ENCODE assay signal across 14 cellular contexts in genomic region chr17:64154321-64155089, GRCh38. TPM values are rescaled to one million over a fixed set of nuclear protein-coding genes. Genes with fewer than 3 reads are reported as not detected.
A peak's percentile ranks its signal among the peaks of the same experiment; 100 is the strongest.
DNase-seq lines count a peak whose midpoint lies in the region; ATAC-seq and TF ChIP-seq lines count a peak whose summit lies in the region.
"Had no signal": no experiment of that assay in that cellular context is flagged by ENCODE, and none has a peak within 500 bp of the region (broad histone marks: within the 10 kb centered on the region; RNA-seq: fewer than 3 reads in every experiment).

No MANE protein-coding gene starts in this region.

- intact Hi-C loops in left ventricle myocardium inferior (cut with micrococcal nuclease), result no loop called here
- intact Hi-C loops in Right ventricle myocardium superior (cut with DNase I), result no loop called here
- intact Hi-C loops in dorsolateral prefrontal cortex (cut with DNase I), result loop anchor here in 1 of 2 donors (5.0 kb wide), 1 partner anchor 48 kb away; no protein-coding TSS in a partner anchor
- intact Hi-C loops in vagina (cut with DNase I), result no loop called here

- no peaks in the 10 kb centered on the region for H3K79me2 ChIP-seq in neural progenitor cell (ENCODE audit: low read depth)

- H3K4me3 Mint-ChIP-seq in neural progenitor cell, result no peak overlapping the region
- H3K4me3 Mint-ChIP-seq in effector memory CD8-positive, alpha-beta T cell, result no peak overlapping the region

- DNase-seq in left ventricle myocardium inferior (no peak), Right ventricle myocardium superior (no peak), dorsolateral prefrontal cortex (peak in 8 of 10 donors; percentile 32 to 57 (median 52)), neural progenitor cell (ENCODE audit: low spot score) (peak; percentile 29), vagina (ENCODE audit: extremely low spot score in 2 of 2) (no peak), NCI-H2029 (lab: John Stamatoyannopoulos, UW) (no peak)
- no peak for DNase-seq in effector memory CD8-positive, alpha-beta T cell
- no peak for DNase-seq in stimulated activated CD4-positive, alpha-beta T cell treated with anti-CD3 and anti-CD28 coated beads, Interleukin-2, amount 100 ng/mL, for 24 hours
- DNase-seq: activated CD4-positive, alpha-beta T cell treated with anti-CD3 and anti-CD28 coated beads for 1 hour; GM23248; MG63; NCI-H2171 had no signal

- H3K9ac ChIP-seq in neural progenitor cell, result no peak overlapping the region
- H3K9ac ChIP-seq: GM23248 had no signal

- H3K9me3 ChIP-seq in left ventricle myocardium inferior (replicated peaks), result no peaks in the 10 kb centered on the region
- H3K9me3 ChIP-seq in neural progenitor cell (ENCODE audit: low read depth), result no peaks in the 10 kb centered on the region
- no peaks in the 10 kb centered on the region for H3K9me3 ChIP-seq in vagina
- H3K9me3 ChIP-seq: MG63 had no signal

- no peak overlapping the region for H2AFZ ChIP-seq in neural progenitor cell (replicated peaks)
- H2AFZ ChIP-seq: GM23248 had no signal

- no peak for TF ChIP-seq POLR2A in vagina (IDR thresholded peaks at IDR 0.05)

- H3K27me3 Mint-ChIP-seq in neural progenitor cell (ENCODE audit: insufficient read depth, low read depth), result no peaks in the 10 kb centered on the region
- H3K27me3 Mint-ChIP-seq in effector memory CD8-positive, alpha-beta T cell, result no peaks in the 10 kb centered on the region

- H3K4me3 ChIP-seq in left ventricle myocardium inferior (no peak overlapping the region), dorsolateral prefrontal cortex (peak overlapping the region in 1 of 59 donors; percentile 1), neural progenitor cell (no peak overlapping the region), vagina (no peak overlapping the region)
- H3K4me3 ChIP-seq: cardiac muscle cell, GM23248, MG63 had no signal

- no peak for TF ChIP-seq CTCF in left ventricle myocardium inferior (IDR thresholded peaks at IDR 0.05; ENCODE audit: borderline replicate concordance)
- TF ChIP-seq CTCF in dorsolateral prefrontal cortex (IDR thresholded peaks at IDR 0.05 in 54 of 56, conservative IDR thresholded peaks at IDR 0.05 in 2 of 56; ENCODE audit: low read depth in 1 of 56, partially characterized antibody in 56 of 56), result peak in 34 of 56 donors; percentile 4 to 58 (median 32)
- no peak for TF ChIP-seq CTCF in neural progenitor cell (IDR thresholded peaks at IDR 0.05)
- no peak for TF ChIP-seq CTCF in vagina (IDR thresholded peaks at IDR 0.05)

- H3F3A ChIP-seq in neural progenitor cell (ENCODE audit: low read depth), result peaks cover 5% of the 10 kb centered on the region

- H3K4me1 ChIP-seq in left ventricle myocardium inferior, result peaks cover 98% of the 10 kb centered on the region
- H3K4me1 ChIP-seq in neural progenitor cell, result peaks cover 27% of the 10 kb centered on the region
- peaks cover 38% of the 10 kb centered on the region for H3K4me1 ChIP-seq in vagina

- no peaks in the 10 kb centered on the region for H4K20me1 ChIP-seq in neural progenitor cell (ENCODE audit: low read depth)

- H3K4me2 ChIP-seq in neural progenitor cell, result no peak overlapping the region

- ATAC-seq in Right ventricle myocardium superior (ENCODE audit: poor library complexity), result no peak
- no peak for ATAC-seq in effector memory CD8-positive, alpha-beta T cell (replicated peaks)
- ATAC-seq: esophagus mucosa had no signal

- H3K36me3 ChIP-seq in left ventricle myocardium inferior (peaks cover 18% of the 10 kb centered on the region), neural progenitor cell (no peaks in the 10 kb centered on the region), vagina (peaks cover 0 to 10% of the 10 kb centered on the region in 2 donors)

- peak overlapping the region; percentile 15 for H3K27ac Mint-ChIP-seq in neural progenitor cell
- no peak overlapping the region for H3K27ac Mint-ChIP-seq in effector memory CD8-positive, alpha-beta T cell

- H3K27ac ChIP-seq in left ventricle myocardium inferior (replicated peaks), result peak overlapping the region; percentile 96
- H3K27ac ChIP-seq in dorsolateral prefrontal cortex, result peak overlapping the region; percentile 60 to 99 (median 96)
- H3K27ac ChIP-seq in neural progenitor cell, result no peak overlapping the region
- peak overlapping the region; percentile 56 for H3K27ac ChIP-seq in vagina
- H3K27ac ChIP-seq: cardiac muscle cell, GM23248 had no signal

- H3K9me3 Mint-ChIP-seq in neural progenitor cell, result no peaks in the 10 kb centered on the region
- no peaks in the 10 kb centered on the region for H3K9me3 Mint-ChIP-seq in effector memory CD8-positive, alpha-beta T cell

- H3K4me1 Mint-ChIP-seq in neural progenitor cell, result peaks cover 35% of the 10 kb centered on the region
- no peaks in the 10 kb centered on the region for H3K4me1 Mint-ChIP-seq in effector memory CD8-positive, alpha-beta T cell (ENCODE audit: low read depth in 2 of 2)

- H3K27me3 ChIP-seq in left ventricle myocardium inferior (ENCODE audit: low read depth) (no peaks in the 10 kb centered on the region), dorsolateral prefrontal cortex (no peaks in the 10 kb centered on the region), neural progenitor cell (no peaks in the 10 kb centered on the region), vagina (no peaks in the 10 kb centered on the region)
- H3K27me3 ChIP-seq: cardiac muscle cell, MG63 had no signal

- peaks cover 8% of the 10 kb centered on the region for H3K36me3 Mint-ChIP-seq in neural progenitor cell
- peaks cover 7% of the 10 kb centered on the region for H3K36me3 Mint-ChIP-seq in effector memory CD8-positive, alpha-beta T cell (ENCODE audit: insufficient read depth)

RNA-seq across cellular contexts. Expression of gene ERN1, which starts 24.6 kb away (rescaled TPM):
- 9.3 TPM for total RNA-seq in left ventricle myocardium inferior
- total RNA-seq in Right ventricle myocardium superior, result 6.7 TPM
- total RNA-seq in dorsolateral prefrontal cortex, result 10 to 100 TPM in 50 of 120 experiments, 1 to 10 TPM in 70; 5.1 to 20.0 (median 9.3) TPM
- total RNA-seq in neural progenitor cell (ENCODE audit: low replicate concordance), result 2.4 and 4.3 TPM in 2 replicates
- total RNA-seq in vagina, result 31.4 TPM

Comparison
In these comparisons a context has a peak if more than half of its experiments do, and no peak if none do; other contexts are left out.
1. DNase-seq: peak in dorsolateral prefrontal cortex (8 of 10) and neural progenitor cell (single experiment); none in left ventricle myocardium inferior (single experiment), Right ventricle myocardium superior (single experiment), vagina (0 of 2), effector memory CD8-positive, alpha-beta T cell (0 of 3), stimulated activated CD4-positive, alpha-beta T cell treated with anti-CD3 and anti-CD28 coated beads, Interleukin-2, amount 100 ng/mL, for 24 hours (0 of 2) and NCI-H2029 (single experiment).
2. CTCF ChIP-seq: peak in dorsolateral prefrontal cortex (34 of 56); none in left ventricle myocardium inferior (single experiment), neural progenitor cell (single experiment) and vagina (0 of 3).